8 cellular contexts compared by ENCODE assay signal in the genomic region with DNA sequence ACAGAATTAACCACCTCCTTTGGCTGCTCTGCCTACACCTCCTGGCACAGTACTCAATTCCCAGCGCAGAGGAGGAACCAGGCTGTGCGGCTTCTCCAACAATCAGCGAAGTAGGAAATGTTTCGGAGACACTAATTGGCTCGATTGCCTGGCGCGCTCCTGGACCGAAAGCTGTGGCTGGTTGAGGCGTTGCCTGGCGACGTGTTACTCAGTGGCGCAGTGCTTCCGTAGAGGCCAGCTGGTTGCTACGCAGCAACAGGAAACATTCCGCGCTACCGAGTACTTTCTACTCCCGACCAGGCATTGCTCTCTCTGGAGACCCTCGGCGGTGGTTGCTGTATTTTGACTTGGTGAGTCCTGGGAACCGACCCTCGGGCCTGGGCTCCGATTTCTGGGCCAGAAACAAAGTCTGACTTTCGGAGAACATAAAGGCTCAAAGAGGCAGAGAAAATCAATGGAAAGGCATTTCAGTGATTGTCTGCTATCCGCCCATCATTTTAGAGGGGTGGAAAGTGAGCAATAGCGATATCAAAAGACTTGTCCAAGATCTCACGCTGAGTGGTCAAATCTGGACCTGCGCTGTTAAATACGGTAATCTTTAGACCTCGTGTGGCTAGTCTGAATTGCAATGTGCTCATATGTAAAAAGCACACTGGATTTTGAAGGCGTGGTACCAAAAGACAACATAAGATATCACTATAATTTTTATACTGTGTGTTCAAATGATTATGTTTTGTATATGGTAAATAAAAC. TPM values are rescaled to one million over a fixed set of nuclear protein-coding genes. Genes with fewer than 3 reads are reported as not detected.
DNase-seq lines count a peak whose midpoint lies in the region; ATAC-seq and TF ChIP-seq lines count a peak whose summit lies in the region.

A gene with protein sequence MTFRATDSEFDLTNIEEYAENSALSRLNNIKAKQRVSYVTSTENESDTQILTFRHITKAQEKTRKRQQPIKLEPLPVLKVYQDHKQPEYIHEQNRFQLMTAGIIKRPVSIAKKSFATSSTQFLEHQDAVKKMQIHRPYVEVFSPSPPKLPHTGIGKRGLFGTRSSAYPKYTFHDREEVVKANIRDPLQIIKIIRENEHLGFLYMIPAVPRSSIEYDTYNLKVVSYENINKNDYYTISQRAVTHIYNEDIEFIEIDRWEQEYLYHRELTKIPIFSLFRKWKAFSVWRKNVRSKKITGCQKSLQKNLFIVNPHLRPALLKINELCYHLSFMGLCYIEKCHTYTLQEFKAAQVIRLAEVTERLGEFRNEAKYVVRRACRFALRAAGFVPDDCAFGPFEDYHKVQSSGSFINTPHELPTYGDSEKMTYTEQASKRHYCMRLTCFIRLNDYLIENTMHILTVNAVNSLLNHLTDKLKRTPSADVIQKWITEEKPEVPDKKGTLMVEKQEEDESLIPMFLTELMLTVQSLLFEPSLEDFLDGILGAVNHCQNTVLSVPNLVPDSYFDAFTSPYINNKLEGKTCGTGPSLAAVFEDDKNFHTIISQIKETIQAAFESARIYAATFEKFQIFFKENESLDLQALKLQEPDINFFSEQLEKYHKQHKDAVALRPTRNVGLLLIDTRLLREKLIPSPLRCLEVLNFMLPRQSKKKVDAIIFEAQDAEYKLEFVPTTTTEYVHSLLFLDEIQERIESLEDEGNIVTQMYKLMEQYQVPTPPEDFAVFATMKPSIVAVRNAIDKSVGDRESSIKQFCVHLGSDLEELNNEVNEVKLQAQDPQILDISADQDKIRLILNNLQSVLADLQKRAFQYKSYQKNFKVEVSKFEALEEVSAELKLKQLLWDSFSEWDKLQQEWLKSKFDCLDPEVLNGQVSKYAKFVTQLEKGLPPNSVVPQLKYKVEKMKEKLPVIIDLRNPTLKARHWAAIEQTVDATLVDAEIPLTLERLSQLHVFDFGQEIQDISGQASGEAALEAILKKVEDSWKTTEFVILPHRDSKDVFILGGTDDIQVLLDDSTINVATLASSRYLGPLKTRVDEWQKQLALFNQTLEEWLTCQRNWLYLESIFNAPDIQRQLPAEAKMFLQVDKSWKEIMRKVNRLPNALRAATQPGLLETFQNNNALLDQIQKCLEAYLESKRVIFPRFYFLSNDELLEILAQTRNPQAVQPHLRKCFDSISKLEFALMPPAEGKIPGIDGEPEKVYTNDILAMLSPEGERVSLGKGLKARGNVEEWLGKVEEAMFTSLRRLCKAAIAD (N-terminal part only) (plus strand): TSS at position 265 of the 753 bp plus-strand sequence. CDS start 1,329 bp downstream, outside the sequence.

- BruUV-seq in mammary epithelial cell (replicated peaks; lab: Mats Ljungman, UMichigan), result TSS peak; percentile 78

- peaks cover 8% of the 10 kb centered on the region for H3K4me1 ChIP-seq in mammary epithelial cell (ENCODE audit: insufficient read depth, low read length)
- no peaks in the 10 kb centered on the region for H3K4me1 ChIP-seq in iPS-18a (ENCODE audit: control insufficient read depth, low read depth, low read length)

- H3K9me3 ChIP-seq in mammary epithelial cell (replicated peaks; ENCODE audit: insufficient read depth, low read length), result no peaks in the 10 kb centered on the region
- H3K9me3 ChIP-seq in iPS-18a (ENCODE audit: control insufficient read depth, low read depth, low read length), result peaks cover 6% of the 10 kb centered on the region

- peak within 1 kb of the TSS; percentile 82 for H3K9ac ChIP-seq in mammary epithelial cell (ENCODE audit: insufficient read depth, low read length)
- peak within 1 kb of the TSS; percentile 30 for H3K9ac ChIP-seq in iPS-18a (ENCODE audit: low read length)

- TF ChIP-seq CTCF in WI38 (IDR thresholded peaks at IDR 0.05; ENCODE audit: low read depth, low read length) (no peak), mammary epithelial cell (conservative IDR thresholded peaks at IDR 0.05 in 1 of 2, IDR thresholded peaks at IDR 0.05 in 1 of 2; ENCODE audit: extremely low read depth in 1 of 2, insufficient read depth in 1 of 2, low read depth in 1 of 2, low read length in 2 of 2) (no peak)

- peak within 1 kb of the TSS; percentile 97 for H2AFZ ChIP-seq in mammary epithelial cell (ENCODE audit: low read depth, low read length)

- H3K27me3 ChIP-seq in mammary epithelial cell (ENCODE audit: insufficient read depth, low read length) (no peaks in the 10 kb centered on the region), iPS-18a (ENCODE audit: control insufficient read depth, insufficient read depth, low read length) (no peaks in the 10 kb centered on the region)

- in situ Hi-C loops in mammary epithelial cell (cut with MboI; ENCODE audit: low sequenced_read_pairs in 2 of 2), result no loop called here

- H3K79me2 ChIP-seq in mammary epithelial cell (ENCODE audit: insufficient read depth, low read length), result no peaks in the 10 kb centered on the region

- no peaks in the 10 kb centered on the region for H4K20me1 ChIP-seq in mammary epithelial cell (ENCODE audit: insufficient read depth, low read length)

- CTCF ChIA-PET in mammary epithelial cell (lab: Charles Lee; ENCODE audit: low non-redundant PET), result no interaction called here

- H3K27ac ChIP-seq in mammary epithelial cell (ENCODE audit: insufficient read depth, low read depth, low read length) (peak within 1 kb of the TSS; percentile 84), iPS-18a (ENCODE audit: low read length) (no peak within 1 kb of the TSS)

- H3K36me3 ChIP-seq in mammary epithelial cell (ENCODE audit: insufficient read depth, low read length), result no peaks in the 10 kb centered on the region
- no peaks in the 10 kb centered on the region for H3K36me3 ChIP-seq in iPS-18a (ENCODE audit: control insufficient read depth, low read depth, low read length)

- peak within 1 kb of the TSS; percentile 88 for H3K4me2 ChIP-seq in mammary epithelial cell (ENCODE audit: insufficient read depth, low read depth, low read length)

- DNase-seq in NCI-H2029 (lab: John Stamatoyannopoulos, UW), result peak; percentile 90
- peak; percentile 94 for DNase-seq in mammary epithelial cell
- peak; percentile 77 for DNase-seq in skeletal muscle cell (ENCODE audit: low read depth)
- no peak for DNase-seq in OCI-M2 (lab: John Stamatoyannopoulos, UW; ENCODE audit: unreplicated experiment)

- intact Hi-C loops in mammary epithelial cell (cut with micrococcal nuclease), result loop anchor here (5.0 kb wide), 1 partner anchor 366 kb away; a partner anchor contains a TSS

- dilution Hi-C loops in mammary epithelial cell (cut with HindIII; ENCODE audit: low sequenced_read_pairs), result no loop called here

- 6% methylated on average over 31 of the region's 31 CpGs for WGBS in mammary epithelial cell (ENCODE audit: low coverage, missing lambda C conversion rate)

- peak; percentile 83 for ATAC-seq in GM18499 (IDR thresholded peaks at IDR 0.05; ENCODE audit: insufficient read depth, unreplicated experiment)
- peak; percentile 96 for ATAC-seq in HG02885 (IDR thresholded peaks at IDR 0.05; ENCODE audit: poor library complexity, unreplicated experiment)

- peak within 1 kb of the TSS; percentile 73 for H3K4me3 ChIP-seq in WI38 (ENCODE audit: low read depth, low read length)
- peak within 1 kb of the TSS; percentile 62 to 78 (median 67) for H3K4me3 ChIP-seq in mammary epithelial cell (replicated peaks in 1 of 3; ENCODE audit: insufficient read depth in 1 of 3, low read depth in 2 of 3, low read length in 3 of 3)
- H3K4me3 ChIP-seq in iPS-18a (ENCODE audit: low read length), result peak within 1 kb of the TSS; percentile 47
- peak within 1 kb of the TSS; percentile 65 for H3K4me3 ChIP-seq in skeletal muscle cell (ENCODE audit: low read depth, low read length)

RNA-seq across cellular contexts. Expression of the gene that starts here (rescaled TPM):
- total RNA-seq in mammary epithelial cell, result under 1 TPM; 0.45 to 0.50 TPM
- 0.03 TPM for polyA plus RNA-seq in mammary epithelial cell
- polyA minus RNA-seq in mammary epithelial cell, result not detected

Comparison
In these comparisons a context has a peak if more than half of its experiments do, and no peak if none do; other contexts are left out.
1. Peak in DNase-seq, H3K4me3 ChIP-seq, H3K27ac ChIP-seq, H3K9ac ChIP-seq and H3K4me2 ChIP-seq in mammary epithelial cell; RNA of the gene not detected or under 1 TPM.